ENCODE assay signal across 13 cellular contexts in genomic region chrX:72274526-72274925, GRCh38. TPM values are rescaled to one million over a fixed set of nuclear protein-coding genes. Genes with fewer than 3 reads are reported as not detected.
DNase-seq lines count a peak whose midpoint lies in the region; ATAC-seq lines count a peak whose summit lies in the region.
"Had no signal": no experiment of that assay in that cellular context is flagged by ENCODE, and none has a peak within 500 bp of the region (broad histone marks: within the 10 kb centered on the region; RNA-seq: fewer than 3 reads in every experiment).

No MANE protein-coding gene starts in this region.

- H3K27ac ChIP-seq in CD4-positive, CD25-positive, alpha-beta regulatory T cell (ENCODE audit: insufficient read depth, low read length, poor library complexity, severe bottlenecking): peak overlapping the region; percentile 37
- H3K27ac ChIP-seq: body of pancreas had no signal

- H3K27me3 Mint-ChIP-seq in CD4-positive, CD25-positive, alpha-beta regulatory T cell: peaks cover 5% of the 10 kb centered on the region
- H3K27me3 Mint-ChIP-seq in IgD-negative memory B cell: no peaks in the 10 kb centered on the region
- H3K27me3 Mint-ChIP-seq in memory B cell: no peaks in the 10 kb centered on the region

- no peaks in the 10 kb centered on the region for H3K9me3 Mint-ChIP-seq in CD4-positive, CD25-positive, alpha-beta regulatory T cell
- no peaks in the 10 kb centered on the region for H3K9me3 Mint-ChIP-seq in IgD-negative memory B cell
- no peaks in the 10 kb centered on the region for H3K9me3 Mint-ChIP-seq in memory B cell

- H3K27ac Mint-ChIP-seq in CD4-positive, CD25-positive, alpha-beta regulatory T cell: peak overlapping the region in 2 of 3 donors; percentile 80 to 92
- H3K27ac Mint-ChIP-seq in IgD-negative memory B cell (peak overlapping the region; percentile 6 to 97 (median 29)), memory B cell (peak overlapping the region; percentile 97)

- H3K4me3 ChIP-seq in CD4-positive, CD25-positive, alpha-beta regulatory T cell (ENCODE audit: low read depth, low read length): peak overlapping the region; percentile 88
- H3K4me3 ChIP-seq in adipocyte (ENCODE audit: low read length): peak overlapping the region; percentile 88
- H3K4me3 ChIP-seq: body of pancreas had no signal

- no peak for ATAC-seq in CD4-positive, CD25-positive, alpha-beta regulatory T cell (ENCODE audit: low read depth in 2 of 2)
- ATAC-seq in memory B cell (ENCODE audit: low read depth) (no peak), GM18502 (IDR thresholded peaks at IDR 0.05; ENCODE audit: poor library complexity, unreplicated experiment) (no peak)
- ATAC-seq: body of pancreas had no signal

- peak overlapping the region; percentile 89 to 96 (median 92) for H3K4me3 Mint-ChIP-seq in CD4-positive, CD25-positive, alpha-beta regulatory T cell
- peak overlapping the region in 2 of 4 donors; percentile 56 to 96 for H3K4me3 Mint-ChIP-seq in IgD-negative memory B cell
- H3K4me3 Mint-ChIP-seq in memory B cell: peak overlapping the region; percentile 11

- no peaks in the 10 kb centered on the region for H3K27me3 ChIP-seq in CD4-positive, CD25-positive, alpha-beta regulatory T cell (ENCODE audit: control insufficient read depth, insufficient read depth, low read length)
- peaks cover 9% of the 10 kb centered on the region for H3K27me3 ChIP-seq in adipocyte (replicated peaks; ENCODE audit: control insufficient read depth, insufficient read depth, low read length)
- H3K27me3 ChIP-seq: body of pancreas had no signal

- peak in 1 of 3 donors; percentile 17 for DNase-seq in CD4-positive, CD25-positive, alpha-beta regulatory T cell
- no peak for DNase-seq in adipocyte (ENCODE audit: low read depth)
- DNase-seq in memory B cell (ENCODE audit: low spot score in 2 of 2): no peak
- DNase-seq in GM19240 (ENCODE audit: insufficient read length, low spot score): no peak
- no peak for DNase-seq in amniotic stem cell (lab: John Stamatoyannopoulos, UW)
- DNase-seq in DMS153 treated with DMSO at 0.1 percent for 48 hours (lab: John Stamatoyannopoulos, UW; ENCODE audit: unreplicated experiment): no peak
- DNase-seq: body of pancreas, Kasumi-1, SHP77 treated with DMSO at 0.1 percent for 48 hours, trophoblast cell had no signal

- no peaks in the 10 kb centered on the region for H3K9me3 ChIP-seq in CD4-positive, CD25-positive, alpha-beta regulatory T cell (ENCODE audit: control insufficient read depth in 2 of 2, low read length in 2 of 2)
- H3K9me3 ChIP-seq in adipocyte (ENCODE audit: control insufficient read depth, low read length): no peaks in the 10 kb centered on the region
- H3K9me3 ChIP-seq: body of pancreas had no signal

- H3K4me1 Mint-ChIP-seq in CD4-positive, CD25-positive, alpha-beta regulatory T cell: peaks cover 16 to 60% (median 24%) of the 10 kb centered on the region in 4 donors
- H3K4me1 Mint-ChIP-seq in IgD-negative memory B cell (peaks cover 27 to 30% (median 28%) of the 10 kb centered on the region in 3 donors), memory B cell (peaks cover 12% of the 10 kb centered on the region)

- H3K36me3 ChIP-seq in CD4-positive, CD25-positive, alpha-beta regulatory T cell (ENCODE audit: control insufficient read depth, insufficient read depth, low read length): peaks cover 48% of the 10 kb centered on the region
- peaks cover 65% of the 10 kb centered on the region for H3K36me3 ChIP-seq in adipocyte (ENCODE audit: control insufficient read depth, insufficient read depth, low read length, severe bottlenecking)

- H3K9ac ChIP-seq in adipocyte (ENCODE audit: low read length): peak overlapping the region; percentile 96

- peaks cover 54% of the 10 kb centered on the region for H3K36me3 Mint-ChIP-seq in CD4-positive, CD25-positive, alpha-beta regulatory T cell
- no peaks in the 10 kb centered on the region for H3K36me3 Mint-ChIP-seq in IgD-negative memory B cell
- H3K36me3 Mint-ChIP-seq in memory B cell: peaks cover 23% of the 10 kb centered on the region

- H3K4me1 ChIP-seq in CD4-positive, CD25-positive, alpha-beta regulatory T cell (ENCODE audit: control insufficient read depth, insufficient read depth, low read length, poor library complexity, severe bottlenecking): peaks cover 25% of the 10 kb centered on the region
- H3K4me1 ChIP-seq in adipocyte (ENCODE audit: control insufficient read depth, insufficient read depth, low read length): peaks cover 55% of the 10 kb centered on the region

RNA-seq across cellular contexts. Expression of gene RPS4X, which starts 2.5 kb away (rescaled TPM):
- 1,376 TPM for total RNA-seq in CD4-positive, CD25-positive, alpha-beta regulatory T cell
- 100 to 1,000 TPM; 478 to 996 (median 885) TPM for polyA plus RNA-seq in CD4-positive, CD25-positive, alpha-beta regulatory T cell
- polyA plus RNA-seq in IgD-negative memory B cell: 883 TPM

RNA-seq across cellular contexts. Expression of gene CITED1, which starts 31.2 kb away (rescaled TPM):
- 1.4 TPM for total RNA-seq in CD4-positive, CD25-positive, alpha-beta regulatory T cell
- not detected for polyA plus RNA-seq in CD4-positive, CD25-positive, alpha-beta regulatory T cell
- polyA plus RNA-seq in IgD-negative memory B cell: not detected
- total RNA-seq: body of pancreas, kidney epithelial cell had no signal

RNA-seq across cellular contexts. Expression of gene ERCC6L, which starts 35.7 kb away (rescaled TPM):
- total RNA-seq in CD4-positive, CD25-positive, alpha-beta regulatory T cell: 0.64 TPM
- polyA plus RNA-seq in CD4-positive, CD25-positive, alpha-beta regulatory T cell: under 1 TPM; 0.52 to 0.94 (median 0.64) TPM
- polyA plus RNA-seq in IgD-negative memory B cell: 0.15 TPM
- total RNA-seq: body of pancreas had no signal

Comparison
In these comparisons a context has a peak if more than half of its experiments do, and no peak if none do; other contexts are left out.
1. H3K27ac Mint-ChIP-seq: peak in every context shown above with its lines; median percentile 97 in memory B cell; 86 in CD4-positive, CD25-positive, alpha-beta regulatory T cell; 29 in IgD-negative memory B cell.